Comparison of ENCODE assay signal across 25 cellular contexts in the genomic region with DNA sequence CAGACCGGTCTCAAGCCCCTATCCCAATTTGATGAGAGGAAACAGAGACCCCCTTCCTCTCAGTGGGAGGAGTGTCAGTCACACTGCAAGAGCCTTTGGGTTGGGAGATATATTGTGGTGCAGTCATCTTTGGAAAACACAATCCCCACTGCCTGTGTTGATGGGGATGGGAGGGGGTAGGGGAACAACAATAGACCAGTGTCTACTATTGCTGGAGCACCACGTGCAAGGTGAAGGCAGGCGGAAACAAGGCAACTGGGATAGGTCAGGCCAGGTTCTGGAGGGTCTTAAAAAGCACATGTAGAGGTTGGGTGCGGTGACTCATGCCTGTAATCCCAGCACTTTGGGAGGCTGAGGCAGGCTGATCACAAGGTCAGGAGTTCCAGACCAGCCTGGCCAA.
"Had no signal": no experiment of that assay in that cellular context is flagged by ENCODE, and none has a peak within 500 bp of the region (broad histone marks: within the 10 kb centered on the region; RNA-seq: fewer than 3 reads in every experiment).

No MANE protein-coding gene starts in this region.

- H3K4me3 ChIP-seq: body of pancreas, coronary artery, gastrocnemius medialis, heart left ventricle, transverse colon, uterus had no signal

- H3K27ac Mint-ChIP-seq: activated naive CD8-positive, alpha-beta T cell; activated T-helper 1 cell treated with anti-CD3 and anti-CD28 coated beads, Interleukin-12 subunit alpha, Interleukin-12 subunit beta, Interleukin-2, Interleukin-4 antibody, amounts not matched to agents 30 ng/mL and 10 ng/mL and 1 ng/mL, durations not matched to agents 14 hours and 24 hours and 36 hours; memory B cell had no signal

- ATAC-seq: body of pancreas; esophagus mucosa; gastrocnemius medialis; heart left ventricle; left ventricle myocardium superior; naive thymus-derived CD8-positive, alpha-beta T cell had no signal

- H3K27me3 ChIP-seq: body of pancreas, gastrocnemius medialis, heart left ventricle, transverse colon, uterus had no signal

- H3K27me3 Mint-ChIP-seq: activated naive CD8-positive, alpha-beta T cell; central memory CD8-positive, alpha-beta T cell; naive thymus-derived CD8-positive, alpha-beta T cell had no signal

- H3K27ac ChIP-seq: uterus, WERI-Rb-1 had no signal

- H3K9me3 ChIP-seq: body of pancreas, gastrocnemius medialis, heart left ventricle, transverse colon, uterus had no signal

- H3K4me1 Mint-ChIP-seq: central memory CD8-positive, alpha-beta T cell had no signal

- H3K36me3 ChIP-seq: gastrocnemius medialis, transverse colon, uterus, WERI-Rb-1 had no signal

- DNase-seq: activated CD4-positive, alpha-beta T cell treated with anti-CD3 and anti-CD28 coated beads for 1 hour; activated gamma-delta T cell treated with Interleukin-2 at 50 U/mL for 16 hours; body of pancreas; effector CD4-positive, alpha-beta T cell; gastrocnemius medialis; heart left ventricle; kidney glomerular epithelial cell; left ventricle myocardium superior; naive thymus-derived CD8-positive, alpha-beta T cell; posterior cingulate gyrus; retina; stimulated activated CD4-positive, alpha-beta T cell treated with anti-CD3 and anti-CD28 coated beads, Interleukin-12 subunit alpha, Interleukin-12 subunit beta, amount 100 ng/mL, for 4 hours; stimulated activated CD4-positive, alpha-beta T cell treated with anti-CD3 and anti-CD28 coated beads, Interleukin-1b, Interleukin-23, amount 100 ng/mL, for 48 hours; stimulated activated naive CD4-positive, alpha-beta T cell treated with Interleukin-2 at 50 U/mL for 16 hours; SW 1271; T-helper 2 cell; transverse colon; uterus; WERI-Rb-1 had no signal

- H3K4me1 ChIP-seq: uterus had no signal

- H3K4me3 Mint-ChIP-seq: activated naive CD8-positive, alpha-beta T cell; activated T-helper 1 cell treated with anti-CD3 and anti-CD28 coated beads, Interleukin-12 subunit alpha, Interleukin-12 subunit beta, Interleukin-2, Interleukin-4 antibody, amounts not matched to agents 30 ng/mL and 10 ng/mL and 1 ng/mL, durations not matched to agents 14 hours and 24 hours and 36 hours; central memory CD8-positive, alpha-beta T cell; memory B cell; naive thymus-derived CD8-positive, alpha-beta T cell had no signal

- H3K9me3 Mint-ChIP-seq: central memory CD8-positive, alpha-beta T cell; memory B cell had no signal
